In genomic region chr5:67294266-67294938, GRCh38 we compare ENCODE assay signal across 18 cellular contexts.
"Had no signal": no experiment of that assay in that cellular context is flagged by ENCODE, and none has a peak within 500 bp of the region (broad histone marks: within the 10 kb centered on the region; RNA-seq: fewer than 3 reads in every experiment).

No MANE protein-coding gene starts in this region.

- H3K4me3 ChIP-seq: cardiac muscle cell, SJSA1, suprapubic skin had no signal

- FAIRE-seq: colon, kidney had no signal

- DNase-seq: activated CD4-positive, alpha-beta T cell treated with anti-CD3 and anti-CD28 coated beads, Interleukin-2, amount 50 U/mL, for 1 hour; activated CD8-positive, alpha-beta memory T cell treated with anti-CD3 and anti-CD28 coated beads for 24 hours; activated CD8-positive, alpha-beta memory T cell treated with anti-CD3 and anti-CD28 coated beads, Interleukin-2, amount 50 U/mL, for 48 hours; activated effector memory CD4-positive, alpha-beta T cell treated with anti-CD3 and anti-CD28 coated beads, Interleukin-2, amount 50 U/mL, for 16 hours; activated T-cell treated with anti-CD3 and anti-CD28 coated beads, Interleukin-2, amount 50 U/mL, for 72 hours; endodermal cell; foreskin melanocyte; hypothalamus; kidney; left ventricle myocardium superior; mesendoderm; naive thymus-derived CD4-positive, alpha-beta T cell; nucleus accumbens had no signal

- H3K27me3 ChIP-seq: cardiac muscle cell, SJSA1, suprapubic skin had no signal

- H3K4me1 ChIP-seq: SJSA1 had no signal

- H3K9me3 ChIP-seq: SJSA1, suprapubic skin had no signal

- H3K36me3 ChIP-seq: cardiac muscle cell, SJSA1, suprapubic skin had no signal

- H3K27ac ChIP-seq: cardiac muscle cell, epithelial cell of prostate, SJSA1, suprapubic skin had no signal
